1 cellular context compared by ENCODE assay signal in genomic region chr17:8210761-8211458, GRCh38.
A peak's percentile ranks its signal among the peaks of the same experiment; 100 is the strongest.
TF ChIP-seq lines count a peak whose summit lies in the region.

No MANE protein-coding gene starts in this region.

TF ChIP-seq in HEK293, 187 proteins besides CTCF, POLR2A, EP300 and RAD21 (continued from another document and continues in another):
- TF ChIP-seq ZBTB10 (tag by site-specific recombination; IDR thresholded peaks at IDR 0.05), result no peak
- TF ChIP-seq PRDM1 (tag by site-specific recombination; IDR thresholded peaks at IDR 0.05), result peak; percentile 99
- no peak for TF ChIP-seq ZNF169 (tag by site-specific recombination; IDR thresholded peaks at IDR 0.05)
- TF ChIP-seq ZNF48 (tag by site-specific recombination; IDR thresholded peaks at IDR 0.05), result no peak
- TF ChIP-seq ZNF121 (tag by site-specific recombination; IDR thresholded peaks at IDR 0.05), result 0 out of 2 replicates have a peak, but pooled peaks have one; percentile 16
- TF ChIP-seq ZBTB49 (tag by site-specific recombination; IDR thresholded peaks at IDR 0.05; ENCODE audit: low read depth), result no peak
- TF ChIP-seq ZNF843 (tag by site-specific recombination; IDR thresholded peaks at IDR 0.05), result no peak
- TF ChIP-seq ZNF544 (tag by site-specific recombination; IDR thresholded peaks at IDR 0.05), result no peak
- TF ChIP-seq ZNF292 (tag by site-specific recombination; IDR thresholded peaks at IDR 0.05; ENCODE audit: borderline replicate concordance, low read depth), result no peak
- TF ChIP-seq INSM2 (tag by site-specific recombination; IDR thresholded peaks at IDR 0.05), result peak; percentile 78
- no peak for TF ChIP-seq ZNF174 (tag by site-specific recombination; IDR thresholded peaks at IDR 0.05)
- TF ChIP-seq PRDM10 (tag by site-specific recombination; IDR thresholded peaks at IDR 0.05), result peak; percentile 92
- no peak for TF ChIP-seq ZNF777 (tag by site-specific recombination; IDR thresholded peaks at IDR 0.05; ENCODE audit: borderline replicate concordance)
- TF ChIP-seq ZNF24 (tag by site-specific recombination; IDR thresholded peaks at IDR 0.05), result no peak; the same call in 1 of the 2 replicates
- TF ChIP-seq SCRT1 (tag by site-specific recombination; IDR thresholded peaks at IDR 0.05; ENCODE audit: borderline replicate concordance), result no peak
- TF ChIP-seq ZBTB48 (tag by site-specific recombination; IDR thresholded peaks at IDR 0.05), result 0 out of 2 replicates have a peak, but pooled peaks have one; percentile 1
- TF ChIP-seq PRDM6 (tag by site-specific recombination; IDR thresholded peaks at IDR 0.05), result no peak
- TF ChIP-seq MZF1 (tag by site-specific recombination; IDR thresholded peaks at IDR 0.05; ENCODE audit: borderline replicate concordance), result no peak
- no peak for TF ChIP-seq HOXC10 (CRISPR knock-in tag; IDR thresholded peaks at IDR 0.05)
- no peak for TF ChIP-seq ZNF202 (tag by site-specific recombination; IDR thresholded peaks at IDR 0.05; ENCODE audit: borderline replicate concordance)
- no peak for TF ChIP-seq PRDM4 (tag by site-specific recombination; IDR thresholded peaks at IDR 0.05)
- no peak; the same call in 1 of the 2 replicates for TF ChIP-seq ZBTB11 (tag by site-specific recombination; conservative IDR thresholded peaks at IDR 0.05; ENCODE audit: low read depth)
- peak; percentile 40; the same call in 1 of the 2 replicates for TF ChIP-seq ZNF580 (tag by site-specific recombination; IDR thresholded peaks at IDR 0.05)
- no peak for TF ChIP-seq ZNF707 (tag by site-specific recombination; IDR thresholded peaks at IDR 0.05)
- no peak for TF ChIP-seq PBX3 (CRISPR knock-in tag; IDR thresholded peaks at IDR 0.05)
- TF ChIP-seq ZNF146 (tag by site-specific recombination; IDR thresholded peaks at IDR 0.05), result no peak
- TF ChIP-seq ZNF23 (tag by site-specific recombination; IDR thresholded peaks at IDR 0.05; ENCODE audit: borderline replicate concordance), result no peak
- TF ChIP-seq ZNF670 (tag by site-specific recombination; IDR thresholded peaks at IDR 0.05; ENCODE audit: low read depth), result no peak
- TF ChIP-seq SP7 (tag by site-specific recombination; IDR thresholded peaks at IDR 0.05), result no peak; the same call in 1 of the 2 replicates
- no peak for TF ChIP-seq ZNF600 (tag by site-specific recombination; IDR thresholded peaks at IDR 0.05)
- TF ChIP-seq ZNF513 (tag by site-specific recombination; IDR thresholded peaks at IDR 0.05), result no peak
- no peak for TF ChIP-seq ZNF239 (tag by site-specific recombination; IDR thresholded peaks at IDR 0.05)
- no peak for TF ChIP-seq TRIM28 (IDR thresholded peaks at IDR 0.05; ENCODE audit: borderline replicate concordance, low read length)
